Comparison of ENCODE assay signal across 8 cellular contexts in the genomic region with DNA sequence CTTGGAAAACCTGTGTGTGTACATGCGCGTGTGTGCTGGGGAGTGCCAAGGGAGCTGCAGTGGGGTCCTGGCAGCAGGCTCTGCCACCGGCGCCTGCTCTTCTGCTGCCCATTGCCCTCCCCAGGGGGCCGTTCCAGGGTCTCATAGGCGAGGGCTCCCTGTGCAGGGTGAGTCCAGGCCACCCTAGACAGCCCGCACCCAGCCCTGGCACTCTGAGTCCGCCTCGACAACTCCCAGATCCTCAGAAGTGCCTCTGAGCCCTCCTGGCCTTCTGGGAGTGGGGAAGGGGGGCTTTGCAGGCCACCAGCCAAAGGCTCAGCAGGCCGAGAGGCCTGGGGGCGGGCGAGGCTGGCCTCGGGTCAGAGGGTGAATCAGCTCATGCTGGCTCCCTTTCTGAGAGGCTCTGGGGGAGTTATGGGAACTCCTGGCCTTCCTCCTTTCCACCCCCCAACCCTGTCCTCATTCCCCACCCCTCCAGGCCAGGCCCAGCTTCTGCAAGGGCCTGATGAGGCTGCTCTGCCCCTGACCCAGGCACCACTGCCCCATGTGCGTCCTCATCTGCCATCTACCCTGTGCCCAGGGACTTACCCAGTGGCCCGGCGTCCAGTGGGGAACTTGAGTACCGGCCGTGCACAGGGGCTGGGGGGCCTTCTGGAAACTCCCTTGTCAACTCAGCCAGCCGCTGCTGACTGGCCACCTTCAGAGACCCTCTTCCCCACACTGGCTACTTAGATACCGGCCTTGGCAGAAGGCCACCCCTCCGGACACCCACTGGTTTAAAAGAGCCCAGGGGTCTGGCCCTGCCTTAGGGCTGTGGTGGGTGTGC. TPM values are rescaled to one million over a fixed set of nuclear protein-coding genes. Genes with fewer than 3 reads are reported as not detected.
A peak's percentile ranks its signal among the peaks of the same experiment; 100 is the strongest.
DNase-seq lines count a peak whose midpoint lies in the region; ATAC-seq, FAIRE-seq and TF ChIP-seq lines count a peak whose summit lies in the region.

No MANE protein-coding gene starts in this region.

- H3K36me3 ChIP-seq in CD4-positive, alpha-beta memory T cell (ENCODE audit: insufficient read depth, low read length) = no peaks in the 10 kb centered on the region
- H3K36me3 ChIP-seq in OCI-LY7 (ENCODE audit: insufficient read depth, low read length) (peaks cover 10% of the 10 kb centered on the region; the same call in 1 of the 2 replicates), parathyroid adenoma (ENCODE audit: control insufficient read depth, insufficient read depth, low read length) (no peaks in the 10 kb centered on the region), small intestine (ENCODE audit: control insufficient read depth in 2 of 2, insufficient read depth in 2 of 2, low read length in 2 of 2) (no peaks in the 10 kb centered on the region)

- H4K20me1 ChIP-seq in OCI-LY7 (ENCODE audit: insufficient read depth, low read length) = peaks cover 4% of the 10 kb centered on the region; the same call in 1 of the 2 replicates

- H3K4me3 ChIP-seq in CD4-positive, alpha-beta memory T cell (ENCODE audit: low read length in 2 of 2) = peak overlapping the region; percentile 65 to 79
- H3K4me3 ChIP-seq in OCI-LY7 (ENCODE audit: low read depth, low read length, poor library complexity, severe bottlenecking) = peak overlapping the region; percentile 87
- peak overlapping the region; percentile 77 for H3K4me3 ChIP-seq in epithelial cell of proximal tubule (ENCODE audit: low read depth, low read length)
- peak overlapping the region; percentile 70 for H3K4me3 ChIP-seq in parathyroid adenoma (ENCODE audit: low read depth, low read length)
- H3K4me3 ChIP-seq in small intestine (ENCODE audit: low read depth in 1 of 2, low read length in 2 of 2) = no peak overlapping the region

- intact Hi-C loops in CD4-positive, alpha-beta memory T cell (cut with micrococcal nuclease) = loop anchor here (1.0 kb wide), 1 partner anchor 8 kb away; no protein-coding TSS in a partner anchor
- intact Hi-C loops in OCI-LY7 (cut with micrococcal nuclease; ENCODE audit: unreplicated experiment) = no loop called here

- H2AFZ ChIP-seq in OCI-LY7 (ENCODE audit: low read length) = no peak overlapping the region
- H2AFZ ChIP-seq in parathyroid adenoma = no peak overlapping the region

- H3K27me3 Mint-ChIP-seq in CD4-positive, alpha-beta memory T cell = no peaks in the 10 kb centered on the region

- H3K4me3 Mint-ChIP-seq in CD4-positive, alpha-beta memory T cell = peak overlapping the region; percentile 90 to 98 (median 92)

- H3K9me3 ChIP-seq in CD4-positive, alpha-beta memory T cell (ENCODE audit: control insufficient read depth in 1 of 2, low read length in 2 of 2) = no peaks in the 10 kb centered on the region
- H3K9me3 ChIP-seq in OCI-LY7 (ENCODE audit: low read length) (no peaks in the 10 kb centered on the region), parathyroid adenoma (ENCODE audit: control insufficient read depth, low read length) (no peaks in the 10 kb centered on the region), small intestine (ENCODE audit: control insufficient read depth, low read depth) (no peaks in the 10 kb centered on the region)

- peak in 2 of 5 donors; percentile 30 to 42 for DNase-seq in CD4-positive, alpha-beta memory T cell
- no peak for DNase-seq in OCI-LY7 (ENCODE audit: low spot score)
- DNase-seq in epithelial cell of proximal tubule (ENCODE audit: low read depth) = no peak
- DNase-seq in small intestine = no peak
- no peak for DNase-seq in NCI-H748 treated with DMSO at 0.1 percent for 48 hours (lab: John Stamatoyannopoulos, UW)

- no peaks in the 10 kb centered on the region for H3K27me3 ChIP-seq in CD4-positive, alpha-beta memory T cell (ENCODE audit: insufficient read depth, low read length)
- H3K27me3 ChIP-seq in parathyroid adenoma (ENCODE audit: control insufficient read depth, insufficient read depth, low read length) (peaks cover 7% of the 10 kb centered on the region), small intestine (ENCODE audit: control insufficient read depth in 2 of 2, insufficient read depth in 2 of 2, low read length in 2 of 2) (no peaks in the 10 kb centered on the region)

- H3K9me3 Mint-ChIP-seq in CD4-positive, alpha-beta memory T cell = peaks cover 0 to 2% (median 0%) of the 10 kb centered on the region in 8 donors

- BruUV-seq in OCI-LY7 (replicated peaks; lab: Mats Ljungman, UMichigan) = TSS peak; percentile 51

- CTCF ChIA-PET in CD4-positive, alpha-beta memory T cell (lab: Charles Lee; ENCODE audit: partially characterized antibody) = interaction anchor here (0.7 to 4.5 kb wide), 21 partner anchors 8 to 414 kb away, joined by 3 to 122 read pairs (median 5); no protein-coding TSS in a partner anchor
- CTCF ChIA-PET in OCI-LY7 (lab: Charles Lee; ENCODE audit: unreplicated experiment) = interaction anchor here (0.6 to 1.0 kb wide), 2 partner anchors 8 to 40 kb away, joined by 3 to 5 read pairs; no protein-coding TSS in a partner anchor

- FAIRE-seq in small intestine (lab: Jason Lieb, UNC) = no peak

- 0 out of 2 replicates have a peak, but pooled peaks cover 6% of the 10 kb centered on the region for H3K79me2 ChIP-seq in OCI-LY7 (ENCODE audit: insufficient read depth, low read depth, low read length)
- no peaks in the 10 kb centered on the region for H3K79me2 ChIP-seq in parathyroid adenoma

- H3K9ac ChIP-seq in parathyroid adenoma = no peak overlapping the region

- peaks cover 4 to 16% of the 10 kb centered on the region in 2 donors for H3K36me3 Mint-ChIP-seq in CD4-positive, alpha-beta memory T cell

- peaks cover 51% of the 10 kb centered on the region for H3K4me1 ChIP-seq in CD4-positive, alpha-beta memory T cell (ENCODE audit: insufficient read depth, low read length)
- peaks cover 37% of the 10 kb centered on the region for H3K4me1 ChIP-seq in OCI-LY7 (ENCODE audit: insufficient read depth, low read length, poor library complexity, severe bottlenecking)
- H3K4me1 ChIP-seq in parathyroid adenoma = peaks cover 17% of the 10 kb centered on the region
- no peaks in the 10 kb centered on the region for H3K4me1 ChIP-seq in small intestine (ENCODE audit: control insufficient read depth in 2 of 2, insufficient read depth in 1 of 2, low read depth in 1 of 2, low read length in 1 of 2)

- 58 to 62% (median 61%) methylated on average over 18 to 21 of the region's 21 CpGs for WGBS in small intestine, 3 donors

- peak overlapping the region; percentile 97 for H3K27ac ChIP-seq in CD4-positive, alpha-beta memory T cell (ENCODE audit: low read depth, low read length)
- peak overlapping the region; percentile 72 for H3K27ac ChIP-seq in OCI-LY7 (ENCODE audit: low read depth, low read length, poor library complexity, severe bottlenecking)
- peak overlapping the region; percentile 97 for H3K27ac ChIP-seq in parathyroid adenoma
- H3K27ac ChIP-seq in small intestine (ENCODE audit: low read depth in 1 of 2, low read length in 1 of 2) = peak overlapping the region in 1 of 2 donors; percentile 96

- no peak for ATAC-seq in HG02623 (IDR thresholded peaks at IDR 0.05; ENCODE audit: unreplicated experiment)
- no peak for ATAC-seq in HG03097 (IDR thresholded peaks at IDR 0.05; ENCODE audit: low FRiP score, unreplicated experiment)

- POLR2A ChIA-PET in CD4-positive, alpha-beta memory T cell (lab: Charles Lee; ENCODE audit: partially characterized antibody) = interaction anchor here (0.7 to 5.9 kb wide), 23 partner anchors 10 to 424 kb away, joined by 3 to 346 read pairs (median 6); a partner anchor contains a TSS
- POLR2A ChIA-PET in OCI-LY7 (lab: Charles Lee) = interaction anchor here (0.6 kb wide), 1 partner anchor 115 kb away, joined by 5 read pairs; no protein-coding TSS in a partner anchor

- H3K4me2 ChIP-seq in OCI-LY7 (ENCODE audit: low read length) = peak overlapping the region; percentile 87
- H3K4me2 ChIP-seq in parathyroid adenoma (ENCODE audit: low read length) = peak overlapping the region; percentile 95

- H3K4me1 Mint-ChIP-seq in CD4-positive, alpha-beta memory T cell = peaks cover 19 to 67% (median 34%) of the 10 kb centered on the region in 4 donors

- TF ChIP-seq CTCF in OCI-LY7 (conservative IDR thresholded peaks at IDR 0.05; ENCODE audit: low read length) = no peak
- no peak for TF ChIP-seq CTCF in epithelial cell of proximal tubule (conservative IDR thresholded peaks at IDR 0.05; ENCODE audit: low read depth, low read length)
- TF ChIP-seq CTCF in parathyroid adenoma (IDR thresholded peaks at IDR 0.05) = no peak

- H3K27ac Mint-ChIP-seq in CD4-positive, alpha-beta memory T cell = peak overlapping the region; percentile 96 to 99 (median 99)

- no peaks in the 10 kb centered on the region for H3K9me2 ChIP-seq in OCI-LY7 (ENCODE audit: insufficient read depth, low read length)

RNA-seq across cellular contexts. Expression of a gene that starts 2.1 kb away (rescaled TPM):
- 10 to 100 TPM; 25.4 to 30.2 TPM for total RNA-seq in CD4-positive, alpha-beta memory T cell
- polyA plus RNA-seq in CD4-positive, alpha-beta memory T cell = 10 to 100 TPM; 10.2 to 10.4 TPM
- total RNA-seq in OCI-LY7 (2014; rRNA removed; shearing (Covaris generic)) = 53.2 and 57.4 TPM in 2 replicates
- 55.8 and 58.0 TPM in 2 replicates for total RNA-seq in OCI-LY7 (2022)
- total RNA-seq in epithelial cell of proximal tubule = 30.5 and 48.3 TPM in 2 replicates
- 10 to 100 TPM; 23.8 to 28.0 (median 23.9) TPM for polyA plus RNA-seq in small intestine

RNA-seq across cellular contexts. Expression of a gene that starts 2.3 kb away (rescaled TPM):
- total RNA-seq in CD4-positive, alpha-beta memory T cell = 100 to 1,000 TPM; 276 to 290 TPM
- 1,000 to 10,000 TPM; 1,440 to 2,028 TPM for polyA plus RNA-seq in CD4-positive, alpha-beta memory T cell
- total RNA-seq in OCI-LY7 (2014; rRNA removed; shearing (Covaris generic)) = 4.1 and 4.6 TPM in 2 replicates
- 1.5 TPM in 1 of 2 replicates, not detected in the other for total RNA-seq in OCI-LY7 (2022)
- 7.0 and 8.3 TPM in 2 replicates for total RNA-seq in epithelial cell of proximal tubule
- 1,000 to 10,000 TPM in 1 of 3 donors, 100 to 1,000 TPM in 2; 150 to 3,839 (median 623) TPM for polyA plus RNA-seq in small intestine

RNA-seq across cellular contexts. Expression of a gene that starts 14.4 kb away (rescaled TPM):
- 10 to 100 TPM; 12.1 to 13.0 TPM for total RNA-seq in CD4-positive, alpha-beta memory T cell
- polyA plus RNA-seq in CD4-positive, alpha-beta memory T cell = 100 to 1,000 TPM in 1 of 2 donors, 10 to 100 TPM in 1; 84.5 to 256 TPM
- not detected in 2 replicates for total RNA-seq in OCI-LY7 (2014; rRNA removed; shearing (Covaris generic))
- total RNA-seq in OCI-LY7 (2022) (not detected in 2 replicates), epithelial cell of proximal tubule (101 and 121 TPM in 2 replicates)
- polyA plus RNA-seq in small intestine = 100 to 1,000 TPM in 1 of 3 donors, 10 to 100 TPM in 1, 1 to 10 TPM in 1; 8.9 to 137 (median 45.1) TPM

RNA-seq across cellular contexts. Expression of a gene that starts 37.4 kb away (rescaled TPM):
- total RNA-seq in CD4-positive, alpha-beta memory T cell = 1 to 10 TPM; 5.4 to 6.3 TPM
- 1 to 10 TPM; 6.6 to 9.5 TPM for polyA plus RNA-seq in CD4-positive, alpha-beta memory T cell
- total RNA-seq in OCI-LY7 (2014; rRNA removed; shearing (Covaris generic)) = 0.25 and 0.70 TPM in 2 replicates
- 0.21 and 0.31 TPM in 2 replicates for total RNA-seq in OCI-LY7 (2022)
- 3.5 and 5.6 TPM in 2 replicates for total RNA-seq in epithelial cell of proximal tubule
- polyA plus RNA-seq in small intestine = 1 to 10 TPM in 1 of 3 donors, not detected in 2; 2.0 TPM

Comparison
In these comparisons a context has a peak if more than half of its experiments do, and no peak if none do; other contexts are left out.
1. H3K4me3 ChIP-seq: peak in CD4-positive, alpha-beta memory T cell (2 of 2), OCI-LY7 (single experiment), epithelial cell of proximal tubule (single experiment) and parathyroid adenoma (single experiment); none in small intestine (0 of 2).
2. RNA of a gene that starts 2.3 kb away (total RNA-seq): 276 to 290 TPM in CD4-positive, alpha-beta memory T cell; 7.0 to 8.3 TPM in epithelial cell of proximal tubule and 1.5 to 4.6 TPM in OCI-LY7; every median in the first group is over 10 times any median in the second.
3. RNA of a gene that starts 14.4 kb away (total RNA-seq): 101 to 121 TPM in epithelial cell of proximal tubule and 12.1 to 13.0 TPM in CD4-positive, alpha-beta memory T cell; not detected in OCI-LY7; every median in the first group is over 10 times any median in the second.